Comparison of ENCODE assay signal across 24 cellular contexts in genomic region chr1:36091698-36092097, GRCh38. TPM values are rescaled to one million over a fixed set of nuclear protein-coding genes. Genes with fewer than 3 reads are reported as not detected.
DNase-seq lines count a peak whose midpoint lies in the region; ATAC-seq and TF ChIP-seq lines count a peak whose summit lies in the region.
"Had no signal": no experiment of that assay in that cellular context is flagged by ENCODE, and none has a peak within 500 bp of the region (broad histone marks: within the 10 kb centered on the region; RNA-seq: fewer than 3 reads in every experiment).

No MANE protein-coding gene starts in this region.

- H3K36me3 ChIP-seq in H7 (replicated peaks; ENCODE audit: control insufficient read depth, insufficient read depth, low read length): peaks cover 34% of the 10 kb centered on the region

- H3K27me3 ChIP-seq in dorsolateral prefrontal cortex (no peaks in the 10 kb centered on the region), H7 (ENCODE audit: control insufficient read depth, insufficient read depth, low read length) (no peaks in the 10 kb centered on the region)
- H3K27me3 ChIP-seq: cardiac muscle cell, testis had no signal

- H3K27ac Mint-ChIP-seq in WTC11 (no peak overlapping the region), progenitor cell of endocrine pancreas (no peak overlapping the region)
- H3K27ac Mint-ChIP-seq: IgD-negative memory B cell had no signal

- ATAC-seq in WTC11: no peak
- no peak for ATAC-seq in HG03280 (IDR thresholded peaks at IDR 0.05; ENCODE audit: unreplicated experiment)
- ATAC-seq in HG03342 (IDR thresholded peaks at IDR 0.05; ENCODE audit: unreplicated experiment): no peak
- ATAC-seq: gastroesophageal sphincter, left colon had no signal

- no peak overlapping the region for H3K4me3 ChIP-seq in dorsolateral prefrontal cortex
- no peak overlapping the region for H3K4me3 ChIP-seq in H7 (ENCODE audit: insufficient read depth, low read depth, low read length)
- H3K4me3 ChIP-seq: cardiac muscle cell, esophagus muscularis mucosa, gastroesophageal sphincter, testis had no signal

- CTCF ChIA-PET in WTC11 (lab: Charles Lee): no interaction called here

- peaks cover 26% of the 10 kb centered on the region for H3K36me3 Mint-ChIP-seq in WTC11
- peaks cover 1% of the 10 kb centered on the region for H3K36me3 Mint-ChIP-seq in progenitor cell of endocrine pancreas (ENCODE audit: insufficient read depth)
- H3K36me3 Mint-ChIP-seq: IgD-negative memory B cell had no signal

- H3K9me3 Mint-ChIP-seq in WTC11 (no peaks in the 10 kb centered on the region), progenitor cell of endocrine pancreas (ENCODE audit: low read depth) (no peaks in the 10 kb centered on the region)
- H3K9me3 Mint-ChIP-seq: IgD-negative memory B cell had no signal

- H3K4me1 Mint-ChIP-seq in WTC11 (peaks cover 17% of the 10 kb centered on the region), progenitor cell of endocrine pancreas (ENCODE audit: low read depth) (peaks cover 10% of the 10 kb centered on the region)

- POLR2A ChIA-PET in WTC11 (lab: Charles Lee): no interaction called here

- intact Hi-C loops in dorsolateral prefrontal cortex (cut with DNase I): loop anchor here in 1 of 2 donors (5.0 kb wide), 1 partner anchor 276 kb away; no protein-coding TSS in a partner anchor

- peak overlapping the region in 36 of 59 donors; percentile 9 to 98 (median 94) for H3K27ac ChIP-seq in dorsolateral prefrontal cortex
- H3K27ac ChIP-seq: cardiac muscle cell, esophagus muscularis mucosa, gastroesophageal sphincter, HL-60, testis had no signal

- H3K4me3 Mint-ChIP-seq in WTC11 (no peak overlapping the region), progenitor cell of endocrine pancreas (ENCODE audit: low read depth) (peak overlapping the region; percentile 48)

- peak; percentile 38 for DNase-seq in activated CD8-positive, alpha-beta memory T cell treated with anti-CD3 and anti-CD28 coated beads for 24 hours
- DNase-seq in activated CD8-positive, alpha-beta memory T cell treated with anti-CD3 and anti-CD28 coated beads, Interleukin-2, amount 50 U/mL, for 4 hours: no peak
- DNase-seq in WTC11 (ENCODE audit: low spot score): peak; percentile 3
- DNase-seq in dorsolateral prefrontal cortex: peak in 2 of 10 donors; percentile 25 to 31
- no peak for DNase-seq in progenitor cell of endocrine pancreas (ENCODE audit: low spot score, unreplicated experiment)
- DNase-seq in H7: no peak
- DNase-seq: activated CD4-positive, alpha-beta T cell treated with anti-CD3 and anti-CD28 coated beads for 4 hours; activated T-cell treated with anti-CD3 and anti-CD28 coated beads, Interleukin-2, amount 50 U/mL, for 48 hours; left colon; midbrain; NCI-H2081 treated with DMSO at 0.1 percent for 48 hours; NCI-H510A; SK-N-SH; stimulated activated CD4-positive, alpha-beta T cell treated with anti-CD3 and anti-CD28 coated beads, Interleukin-15, amount 100 ng/mL, for 24 hours; T1000; testis had no signal

- H3K27me3 Mint-ChIP-seq in WTC11 (ENCODE audit: low read depth) (no peaks in the 10 kb centered on the region), progenitor cell of endocrine pancreas (no peaks in the 10 kb centered on the region)
- H3K27me3 Mint-ChIP-seq: IgD-negative memory B cell had no signal

- no peak for TF ChIP-seq CTCF in WTC11 (IDR thresholded peaks at IDR 0.05)
- TF ChIP-seq CTCF in dorsolateral prefrontal cortex (IDR thresholded peaks at IDR 0.05 in 54 of 56, conservative IDR thresholded peaks at IDR 0.05 in 2 of 56; ENCODE audit: low read depth in 1 of 56, partially characterized antibody in 56 of 56): no peak
- no peak for TF ChIP-seq CTCF in progenitor cell of endocrine pancreas (IDR thresholded peaks at IDR 0.05; ENCODE audit: unreplicated experiment)

TF ChIP-seq in WTC11, 78 proteins besides CTCF, POLR2A, EP300 and RAD21:
- TF ChIP-seq RELA (CRISPR knock-in tag; IDR thresholded peaks at IDR 0.05; ENCODE audit: borderline replicate concordance) (no peak), PREB (CRISPR knock-in tag; IDR thresholded peaks at IDR 0.05; ENCODE audit: borderline replicate concordance) (no peak), ZNF232 (CRISPR knock-in tag; IDR thresholded peaks at IDR 0.05) (no peak)
TF ChIP-seq in WTC11: peak in this region for 0.

RNA-seq across cellular contexts. Expression of gene ADPRS, which starts 3.0 kb away (rescaled TPM):
- total RNA-seq in WTC11 (2021) (30.0 to 32.7 TPM (median 31.2 TPM) in 3 replicates), dorsolateral prefrontal cortex (10 to 100 TPM; 14.4 to 31.1 (median 20.5) TPM), progenitor cell of endocrine pancreas (28.4 and 30.0 TPM in 2 replicates)
- 112 and 116 TPM in 2 replicates for total RNA-seq in H7 (2014; rRNA removed; shearing (Covaris generic))

RNA-seq across cellular contexts. Expression of gene TEKT2, which starts 7.8 kb away (rescaled TPM):
- total RNA-seq in WTC11 (2021) (1.9 to 2.5 TPM (median 2.0 TPM) in 3 replicates), dorsolateral prefrontal cortex (1 to 10 TPM in 114 of 120 experiments, under 1 TPM in 6; 0.49 to 6.0 (median 2.3) TPM), progenitor cell of endocrine pancreas (17.8 and 20.2 TPM in 2 replicates)
- total RNA-seq in H7 (2014; rRNA removed; shearing (Covaris generic)): 1.0 and 1.2 TPM in 2 replicates
- total RNA-seq: left colon, RPMI7951 had no signal

RNA-seq across cellular contexts. Expression of gene COL8A2, which starts 33.3 kb away (rescaled TPM):
- 2.3 to 3.5 TPM (median 3.3 TPM) in 3 replicates for total RNA-seq in WTC11 (2021)
- total RNA-seq in dorsolateral prefrontal cortex: 1 to 10 TPM in 92 of 120 experiments, under 1 TPM in 28; 0.33 to 4.9 (median 1.3) TPM
- total RNA-seq in progenitor cell of endocrine pancreas: 0.10 and 0.18 TPM in 2 replicates
- 1.6 TPM in 2 replicates for total RNA-seq in H7 (2014; rRNA removed; shearing (Covaris generic))

RNA-seq across cellular contexts. Expression of gene TRAPPC3, which starts 57.6 kb away (rescaled TPM):
- total RNA-seq in WTC11 (2021) (48.9 to 52.5 TPM (median 52.0 TPM) in 3 replicates), dorsolateral prefrontal cortex (10 to 100 TPM; 41.0 to 81.9 (median 61.8) TPM), progenitor cell of endocrine pancreas (61.0 and 63.6 TPM in 2 replicates)
- 97.3 and 111 TPM in 2 replicates for total RNA-seq in H7 (2014; rRNA removed; shearing (Covaris generic))

Comparison
In these comparisons a context has a peak if more than half of its experiments do, and no peak if none do; other contexts are left out.
1. DNase-seq: peak in activated CD8-positive, alpha-beta memory T cell treated with anti-CD3 and anti-CD28 coated beads for 24 hours (single experiment) and WTC11 (single experiment); none in activated CD8-positive, alpha-beta memory T cell treated with anti-CD3 and anti-CD28 coated beads, Interleukin-2, amount 50 U/mL, for 4 hours (single experiment), progenitor cell of endocrine pancreas (single experiment) and H7 (single experiment).